ENCODE assay signal across 1 cellular context in the genomic region with DNA sequence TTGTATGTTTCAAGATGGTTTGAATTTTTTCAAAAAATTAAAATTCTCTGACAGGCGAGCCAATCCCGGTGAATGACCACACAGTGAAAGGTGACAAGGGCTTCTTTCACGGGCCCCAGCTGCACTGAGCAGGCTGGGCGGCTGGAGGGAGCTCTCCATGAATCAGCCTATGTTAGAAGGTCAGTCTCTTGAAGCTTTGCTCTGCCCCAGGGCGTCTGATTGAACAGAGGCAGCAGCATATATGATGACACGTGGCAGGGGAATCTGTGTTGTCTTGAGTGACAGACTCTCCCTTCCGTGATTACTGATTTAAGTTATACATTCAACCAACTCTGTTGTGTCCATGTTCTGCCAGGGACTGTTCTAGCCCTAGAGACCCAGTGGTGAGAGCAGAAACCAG.
TF ChIP-seq lines count a peak whose summit lies in the region.

No MANE protein-coding gene starts in this region.

TF ChIP-seq in H1, 55 proteins besides CTCF, POLR2A, EP300 and RAD21 (continued from another document):
- TF ChIP-seq HDAC6 (IDR thresholded peaks at IDR 0.05; ENCODE audit: low read depth, low read length) (no peak), YY1 (IDR thresholded peaks at IDR 0.05; ENCODE audit: low read depth, low read length) (no peak), NANOG (IDR thresholded peaks at IDR 0.05; ENCODE audit: insufficient read depth, low read depth, low read length, poor library complexity, severe bottlenecking) (no peak), SIX5 (IDR thresholded peaks at IDR 0.05; ENCODE audit: low read depth, low read length) (no peak), BACH1 (IDR thresholded peaks at IDR 0.05; ENCODE audit: low read length) (no peak), SP4 (IDR thresholded peaks at IDR 0.05; ENCODE audit: low read length) (no peak), ATF3 (IDR thresholded peaks at IDR 0.05; ENCODE audit: insufficient read depth, low read depth, low read length) (no peak), RFX5 (IDR thresholded peaks at IDR 0.05; ENCODE audit: borderline replicate concordance, low read depth, low read length) (no peak), KDM5A (IDR thresholded peaks at IDR 0.05; ENCODE audit: low read length) (no peak)
